25 cellular contexts compared by ENCODE assay signal in genomic region chr5:13708432-13708831, GRCh38.
"Had no signal": no experiment of that assay in that cellular context is flagged by ENCODE, and none has a peak within 500 bp of the region (broad histone marks: within the 10 kb centered on the region; RNA-seq: fewer than 3 reads in every experiment).

No MANE protein-coding gene starts in this region.

- H3K4me3 ChIP-seq: gastrocnemius medialis, right lobe of liver, smooth muscle cell, testis had no signal

- H3K9ac ChIP-seq: parathyroid adenoma had no signal

- H3K27me3 ChIP-seq: gastrocnemius medialis, right lobe of liver, testis had no signal

- H3K4me3 Mint-ChIP-seq: activated CD4-positive, alpha-beta T cell treated with anti-CD3 and anti-CD28 coated beads, Interleukin-2, amount 10 ng/mL, durations not matched to agents 7 days and 5 days; activated CD8-positive, alpha-beta T cell treated with anti-CD3 and anti-CD28 coated beads, Interleukin-2, amount 10 ng/mL, durations not matched to agents 7 days and 5 days; activated naive CD4-positive, alpha-beta T cell treated with anti-CD3 and anti-CD28 coated beads, Interleukin-2, amount 50 U/mL, for 24 hours; effector memory CD8-positive, alpha-beta T cell; nephron; stimulated activated naive B cell treated with anti-CD40 and anti-IgM and Interleukin-4, amounts not matched to agents 10 μg/mL and 1 μg/mL and 100 μg/mL, for 72 hours; T-helper 2 cell treated with Interferon-gamma antibody and Interleukin-4, amounts not matched to agents 5 μg/mL and 100 μg/mL, for 36 hours; type B pancreatic cell had no signal

- H3K4me1 Mint-ChIP-seq: activated CD4-positive, alpha-beta T cell treated with anti-CD3 and anti-CD28 coated beads, Interleukin-2, amount 10 ng/mL, durations not matched to agents 7 days and 5 days; activated naive CD4-positive, alpha-beta T cell treated with anti-CD3 and anti-CD28 coated beads, Interleukin-2, amount 50 U/mL, for 24 hours; nephron; stimulated activated naive B cell treated with anti-CD40 and anti-IgM and Interleukin-4, amounts not matched to agents 10 μg/mL and 1 μg/mL and 100 μg/mL, for 72 hours had no signal

- H3K9me3 Mint-ChIP-seq: nephron, type B pancreatic cell had no signal

- H3K27ac Mint-ChIP-seq: activated CD4-positive, alpha-beta T cell treated with anti-CD3 and anti-CD28 coated beads, Interleukin-2, amount 10 ng/mL, durations not matched to agents 7 days and 5 days; activated CD8-positive, alpha-beta T cell treated with anti-CD3 and anti-CD28 coated beads, Interleukin-2, amount 10 ng/mL, durations not matched to agents 7 days and 5 days; activated naive CD4-positive, alpha-beta T cell treated with anti-CD3 and anti-CD28 coated beads, Interleukin-2, amount 50 U/mL, for 24 hours; effector memory CD8-positive, alpha-beta T cell; nephron; stimulated activated naive B cell treated with anti-CD40 and anti-IgM and Interleukin-4, amounts not matched to agents 10 μg/mL and 1 μg/mL and 100 μg/mL, for 72 hours; T-helper 2 cell treated with Interferon-gamma antibody and Interleukin-4, amounts not matched to agents 5 μg/mL and 100 μg/mL, for 36 hours; type B pancreatic cell had no signal

- H3K4me1 ChIP-seq: gastrocnemius medialis, parathyroid adenoma, testis had no signal

- H3K9me3 ChIP-seq: gastrocnemius medialis, right lobe of liver, testis had no signal

- H3K27ac ChIP-seq: gastrocnemius medialis, parathyroid adenoma, right lobe of liver, testis, WERI-Rb-1 had no signal

- H3K4me2 ChIP-seq: smooth muscle cell had no signal

- H3K36me3 Mint-ChIP-seq: activated naive CD4-positive, alpha-beta T cell treated with anti-CD3 and anti-CD28 coated beads, Interleukin-2, amount 50 U/mL, for 24 hours; stimulated activated naive B cell treated with anti-CD40 and anti-IgM and Interleukin-4, amounts not matched to agents 10 μg/mL and 1 μg/mL and 100 μg/mL, for 72 hours; type B pancreatic cell had no signal

- H2AFZ ChIP-seq: parathyroid adenoma had no signal

- ATAC-seq: activated CD8-positive, alpha-beta T cell treated with anti-CD3 and anti-CD28 coated beads, Interleukin-2, amount 10 ng/mL, durations not matched to agents 7 days and 5 days; effector memory CD8-positive, alpha-beta T cell; esophagus mucosa; gastrocnemius medialis; left ventricle myocardium superior; stimulated activated naive B cell treated with anti-CD40 and anti-IgM and Interleukin-4, amounts not matched to agents 10 μg/mL and 1 μg/mL and 100 μg/mL, for 72 hours had no signal

- H3K36me3 ChIP-seq: gastrocnemius medialis, right lobe of liver, WERI-Rb-1 had no signal

- DNase-seq: activated CD4-positive, alpha-beta T cell treated with anti-CD3 and anti-CD28 coated beads, Interleukin-2, amount 10 ng/mL, durations not matched to agents 7 days and 5 days; activated CD4-positive, CD25-positive, alpha-beta regulatory T cell treated with anti-CD3 and anti-CD28 coated beads, Interleukin-2, amount 50 U/mL, for 72 hours; activated CD8-positive, alpha-beta T cell treated with anti-CD3 and anti-CD28 coated beads, Interleukin-2, amount 10 ng/mL, durations not matched to agents 7 days and 5 days; activated gamma-delta T cell treated with Interleukin-2 at 50 U/mL for 16 hours; aorta; central memory CD4-positive, alpha-beta T cell; effector memory CD8-positive, alpha-beta T cell; gastrocnemius medialis; head of caudate nucleus; hypothalamus; left ventricle myocardium superior; mammary epithelial cell; midbrain; right lobe of liver; stimulated activated CD4-positive, alpha-beta T cell treated with anti-CD3 and anti-CD28 coated beads, Interleukin-15, amount 100 ng/mL, for 24 hours; stimulated activated naive B cell treated with anti-CD40 and anti-IgM and Interleukin-4, amounts not matched to agents 10 μg/mL and 1 μg/mL and 100 μg/mL, for 72 hours; testis; WERI-Rb-1 had no signal

- H3K27me3 Mint-ChIP-seq: activated CD4-positive, alpha-beta T cell treated with anti-CD3 and anti-CD28 coated beads, Interleukin-2, amount 10 ng/mL, durations not matched to agents 7 days and 5 days; effector memory CD8-positive, alpha-beta T cell; stimulated activated naive B cell treated with anti-CD40 and anti-IgM and Interleukin-4, amounts not matched to agents 10 μg/mL and 1 μg/mL and 100 μg/mL, for 72 hours had no signal
